8 cellular contexts compared by ENCODE assay signal in the genomic region with DNA sequence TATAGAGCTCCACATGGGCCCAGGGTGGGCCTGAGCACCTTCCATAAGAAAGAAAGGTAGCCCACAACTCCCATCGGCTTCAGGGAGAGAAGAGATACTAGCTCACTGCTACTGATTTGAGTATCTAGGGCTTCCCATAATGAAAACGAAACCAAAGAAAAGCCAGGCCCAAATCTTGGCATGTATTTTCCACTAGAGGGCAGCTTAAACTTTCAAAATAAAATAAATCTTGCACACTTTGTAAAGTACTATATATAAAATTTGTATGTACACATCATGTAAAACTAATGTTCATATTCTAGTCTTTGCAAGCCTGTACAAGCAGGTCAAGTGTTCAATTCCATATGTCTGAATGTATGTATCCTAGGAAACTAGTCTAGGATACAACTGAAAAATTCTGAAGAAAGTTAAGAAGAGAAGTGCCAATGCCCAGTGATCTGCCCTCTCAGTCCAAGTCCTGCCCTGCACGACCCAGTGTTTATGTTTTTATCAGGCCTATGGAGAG.
DNase-seq lines count a peak whose midpoint lies in the region; ATAC-seq and TF ChIP-seq lines count a peak whose summit lies in the region.

No MANE protein-coding gene starts in this region.

- TF ChIP-seq RAD21 in Ishikawa (IDR thresholded peaks at IDR 0.05; ENCODE audit: low read depth), result peak; percentile 32

- H3K4me3 Mint-ChIP-seq in T-helper 17 cell, result no peak overlapping the region
- H3K4me3 Mint-ChIP-seq in stimulated activated memory B cell treated with anti-CD40 and anti-IgM and Interleukin-4, amounts not matched to agents 10 μg/mL and 1 μg/mL and 100 μg/mL, for 72 hours, result no peak overlapping the region

- no peaks in the 10 kb centered on the region for H3K36me3 ChIP-seq in gastroesophageal sphincter

- H3K9me3 Mint-ChIP-seq in stimulated activated memory B cell treated with anti-CD40 and anti-IgM and Interleukin-4, amounts not matched to agents 10 μg/mL and 1 μg/mL and 100 μg/mL, for 72 hours, result peaks cover 9% of the 10 kb centered on the region

- H3K27me3 Mint-ChIP-seq in T-helper 17 cell, result peaks cover 10% of the 10 kb centered on the region
- no peaks in the 10 kb centered on the region for H3K27me3 Mint-ChIP-seq in stimulated activated memory B cell treated with anti-CD40 and anti-IgM and Interleukin-4, amounts not matched to agents 10 μg/mL and 1 μg/mL and 100 μg/mL, for 72 hours

- TF ChIP-seq POLR2A in gastroesophageal sphincter (IDR thresholded peaks at IDR 0.05), result no peak

- peak in 3 of 4 experiments; percentile 9 to 58 (median 41) for TF ChIP-seq CTCF in gastroesophageal sphincter (IDR thresholded peaks at IDR 0.05)

- peak; percentile 41 for ATAC-seq in T-helper 17 cell
- no peak for ATAC-seq in gastroesophageal sphincter
- no peak for ATAC-seq in HG02970 (IDR thresholded peaks at IDR 0.05; ENCODE audit: low FRiP score, unreplicated experiment)
- ATAC-seq in HG03108 (IDR thresholded peaks at IDR 0.05; ENCODE audit: unreplicated experiment), result no peak
- no peak for ATAC-seq in stimulated activated memory B cell treated with anti-CD40 and anti-IgM and Interleukin-4, amounts not matched to agents 10 μg/mL and 1 μg/mL and 100 μg/mL, for 72 hours

- 5 to 13% methylated on average over 3 of the region's 3 CpGs for WGBS in gastroesophageal sphincter (ENCODE audit: low coverage in 1 of 2), 2 donors

- H3K27me3 ChIP-seq in gastroesophageal sphincter, result no peaks in the 10 kb centered on the region

- H3K4me1 Mint-ChIP-seq in T-helper 17 cell, result peaks cover 7% of the 10 kb centered on the region
- H3K4me1 Mint-ChIP-seq in stimulated activated memory B cell treated with anti-CD40 and anti-IgM and Interleukin-4, amounts not matched to agents 10 μg/mL and 1 μg/mL and 100 μg/mL, for 72 hours, result no peaks in the 10 kb centered on the region

- H3K36me3 Mint-ChIP-seq in T-helper 17 cell (ENCODE audit: low read depth), result peaks cover 8% of the 10 kb centered on the region
- no peaks in the 10 kb centered on the region for H3K36me3 Mint-ChIP-seq in stimulated activated memory B cell treated with anti-CD40 and anti-IgM and Interleukin-4, amounts not matched to agents 10 μg/mL and 1 μg/mL and 100 μg/mL, for 72 hours

- H3K27ac ChIP-seq in gastroesophageal sphincter, result no peak overlapping the region

- H3K27ac Mint-ChIP-seq in T-helper 17 cell, result peak overlapping the region; percentile 83
- no peak overlapping the region for H3K27ac Mint-ChIP-seq in stimulated activated memory B cell treated with anti-CD40 and anti-IgM and Interleukin-4, amounts not matched to agents 10 μg/mL and 1 μg/mL and 100 μg/mL, for 72 hours

- peaks cover 0 to 11% (median 0%) of the 10 kb centered on the region in 3 donors for H3K4me1 ChIP-seq in gastroesophageal sphincter

- H3K4me3 ChIP-seq in gastroesophageal sphincter, result no peak overlapping the region

- TF ChIP-seq EP300 in Ishikawa (IDR thresholded peaks at IDR 0.05; ENCODE audit: borderline replicate concordance) (no peak), gastroesophageal sphincter (IDR thresholded peaks at IDR 0.05) (no peak)

- DNase-seq in ELR (ENCODE audit: low read depth), result peak; percentile 69
- no peak for DNase-seq in T-helper 17 cell
- DNase-seq in pons (ENCODE audit: low spot score), result peak; percentile 72

- H3K9me3 ChIP-seq in T-helper 17 cell (ENCODE audit: control insufficient read depth, low read length, poor library complexity, severe bottlenecking), result no peaks in the 10 kb centered on the region
- no peaks in the 10 kb centered on the region for H3K9me3 ChIP-seq in gastroesophageal sphincter

TF ChIP-seq in Ishikawa, 13 proteins besides CTCF, POLR2A, EP300 and RAD21:
- TF ChIP-seq EGR1 (IDR thresholded peaks at IDR 0.05) (no peak), TAF1 (IDR thresholded peaks at IDR 0.05; ENCODE audit: low read depth) (no peak), TCF12 (IDR thresholded peaks at IDR 0.05; ENCODE audit: low read depth) (no peak), NFIC (IDR thresholded peaks at IDR 0.05) (no peak), ZBTB7A (IDR thresholded peaks at IDR 0.05; ENCODE audit: low read depth) (no peak), FOXM1 (IDR thresholded peaks at IDR 0.05; ENCODE audit: borderline replicate concordance, low read depth) (no peak), CEBPB (IDR thresholded peaks at IDR 0.05) (no peak), YY1 (IDR thresholded peaks at IDR 0.05; ENCODE audit: low read depth) (no peak), CREB1 (IDR thresholded peaks at IDR 0.05; ENCODE audit: low read depth) (no peak), TEAD4 (IDR thresholded peaks at IDR 0.05) (no peak)
- TF ChIP-seq, protein P1, sequence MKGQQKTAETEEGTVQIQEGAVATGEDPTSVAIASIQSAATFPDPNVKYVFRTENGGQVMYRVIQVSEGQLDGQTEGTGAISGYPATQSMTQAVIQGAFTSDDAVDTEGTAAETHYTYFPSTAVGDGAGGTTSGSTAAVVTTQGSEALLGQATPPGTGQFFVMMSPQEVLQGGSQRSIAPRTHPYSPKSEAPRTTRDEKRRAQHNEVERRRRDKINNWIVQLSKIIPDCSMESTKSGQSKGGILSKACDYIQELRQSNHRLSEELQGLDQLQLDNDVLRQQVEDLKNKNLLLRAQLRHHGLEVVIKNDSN (IDR thresholded peaks at IDR 0.05), result no peak
- TF ChIP-seq, protein P2, sequence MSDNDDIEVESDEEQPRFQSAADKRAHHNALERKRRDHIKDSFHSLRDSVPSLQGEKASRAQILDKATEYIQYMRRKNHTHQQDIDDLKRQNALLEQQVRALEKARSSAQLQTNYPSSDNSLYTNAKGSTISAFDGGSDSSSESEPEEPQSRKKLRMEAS (IDR thresholded peaks at IDR 0.05), result no peak
- TF ChIP-seq, protein P3, sequence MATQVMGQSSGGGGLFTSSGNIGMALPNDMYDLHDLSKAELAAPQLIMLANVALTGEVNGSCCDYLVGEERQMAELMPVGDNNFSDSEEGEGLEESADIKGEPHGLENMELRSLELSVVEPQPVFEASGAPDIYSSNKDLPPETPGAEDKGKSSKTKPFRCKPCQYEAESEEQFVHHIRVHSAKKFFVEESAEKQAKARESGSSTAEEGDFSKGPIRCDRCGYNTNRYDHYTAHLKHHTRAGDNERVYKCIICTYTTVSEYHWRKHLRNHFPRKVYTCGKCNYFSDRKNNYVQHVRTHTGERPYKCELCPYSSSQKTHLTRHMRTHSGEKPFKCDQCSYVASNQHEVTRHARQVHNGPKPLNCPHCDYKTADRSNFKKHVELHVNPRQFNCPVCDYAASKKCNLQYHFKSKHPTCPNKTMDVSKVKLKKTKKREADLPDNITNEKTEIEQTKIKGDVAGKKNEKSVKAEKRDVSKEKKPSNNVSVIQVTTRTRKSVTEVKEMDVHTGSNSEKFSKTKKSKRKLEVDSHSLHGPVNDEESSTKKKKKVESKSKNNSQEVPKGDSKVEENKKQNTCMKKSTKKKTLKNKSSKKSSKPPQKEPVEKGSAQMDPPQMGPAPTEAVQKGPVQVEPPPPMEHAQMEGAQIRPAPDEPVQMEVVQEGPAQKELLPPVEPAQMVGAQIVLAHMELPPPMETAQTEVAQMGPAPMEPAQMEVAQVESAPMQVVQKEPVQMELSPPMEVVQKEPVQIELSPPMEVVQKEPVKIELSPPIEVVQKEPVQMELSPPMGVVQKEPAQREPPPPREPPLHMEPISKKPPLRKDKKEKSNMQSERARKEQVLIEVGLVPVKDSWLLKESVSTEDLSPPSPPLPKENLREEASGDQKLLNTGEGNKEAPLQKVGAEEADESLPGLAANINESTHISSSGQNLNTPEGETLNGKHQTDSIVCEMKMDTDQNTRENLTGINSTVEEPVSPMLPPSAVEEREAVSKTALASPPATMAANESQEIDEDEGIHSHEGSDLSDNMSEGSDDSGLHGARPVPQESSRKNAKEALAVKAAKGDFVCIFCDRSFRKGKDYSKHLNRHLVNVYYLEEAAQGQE (IDR thresholded peaks at IDR 0.05; ENCODE audit: low read depth), result no peak

Comparison
In these comparisons a context has a peak if more than half of its experiments do, and no peak if none do; other contexts are left out.
1. DNase-seq: peak in ELR (single experiment) and pons (single experiment); none in T-helper 17 cell (0 of 3).